18 cellular contexts compared by ENCODE assay signal in the genomic region with DNA sequence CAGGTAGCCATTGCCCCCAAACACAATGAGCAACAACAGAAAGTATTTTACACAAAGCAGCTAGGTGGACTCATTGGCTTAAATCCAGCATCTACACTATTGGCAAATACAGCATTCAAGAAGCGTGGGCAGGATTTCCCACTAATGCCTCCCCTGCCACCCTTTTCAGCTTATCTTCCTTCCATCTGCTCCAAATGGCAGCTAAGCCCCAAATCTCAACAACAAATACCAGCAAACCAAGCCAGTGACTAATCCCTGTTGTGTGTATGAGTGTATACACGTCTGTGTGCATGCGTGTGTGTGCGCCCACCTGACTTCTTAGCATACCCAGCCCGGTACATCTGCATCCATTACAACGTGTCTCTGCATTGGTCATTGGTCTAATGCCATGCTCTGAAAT.
DNase-seq lines count a peak whose midpoint lies in the region; ATAC-seq, FAIRE-seq and TF ChIP-seq lines count a peak whose summit lies in the region.
"Had no signal": no experiment of that assay in that cellular context is flagged by ENCODE, and none has a peak within 500 bp of the region (broad histone marks: within the 10 kb centered on the region; RNA-seq: fewer than 3 reads in every experiment).

No MANE protein-coding gene starts in this region.

- no peak for TF ChIP-seq POLR2A in esophagus muscularis mucosa (IDR thresholded peaks at IDR 0.05; ENCODE audit: low read depth)

- no peak for TF ChIP-seq EP300 in esophagus muscularis mucosa (IDR thresholded peaks at IDR 0.05)

- H3K36me3 ChIP-seq in WERI-Rb-1 (no peaks in the 10 kb centered on the region), esophagus muscularis mucosa (no peaks in the 10 kb centered on the region)

- no peaks in the 10 kb centered on the region for H3K9me3 ChIP-seq in WERI-Rb-1 (ENCODE audit: severe bottlenecking)
- H3K9me3 ChIP-seq in esophagus muscularis mucosa, result no peaks in the 10 kb centered on the region
- H3K9me3 ChIP-seq: Caco-2 had no signal

- DNase-seq in D721Med (ENCODE audit: insufficient read length, low spot score) (peak; percentile 42), NCI-H524 treated with DMSO at 0.1 percent for 48 hours (lab: John Stamatoyannopoulos, UW) (peak; percentile 19), WERI-Rb-1 (peak; percentile 50), esophagus muscularis mucosa (ENCODE audit: extremely low spot score) (no peak)
- DNase-seq in stimulated activated naive CD4-positive, alpha-beta T cell (lab: John Stamatoyannopoulos, UW), result no peak
- DNase-seq: ACHN; Caco-2; CD4-positive, alpha-beta T cell; DMS79 treated with DMSO at 0.1 percent for 48 hours; GF-D8; H9; KG1 had no signal

- H3K27ac ChIP-seq in WERI-Rb-1 (no peak overlapping the region), esophagus muscularis mucosa (replicated peaks in 1 of 4) (no peak overlapping the region)
- H3K27ac ChIP-seq: C4-2B had no signal

- H3K4me3 ChIP-seq in WERI-Rb-1 (ENCODE audit: low read depth, low read length) (no peak overlapping the region), esophagus muscularis mucosa (no peak overlapping the region)

- no peaks in the 10 kb centered on the region for H3K4me1 ChIP-seq in esophagus muscularis mucosa

- TF ChIP-seq CTCF in D721Med (IDR thresholded peaks at IDR 0.05; ENCODE audit: insufficient read depth, missing control alignments) (no peak), WERI-Rb-1 (IDR thresholded peaks at IDR 0.05; ENCODE audit: low read depth, low read length) (no peak), esophagus muscularis mucosa (IDR thresholded peaks at IDR 0.05) (no peak)

- 94% methylated on average over 6 of the region's 6 CpGs for WGBS in esophagus muscularis mucosa

- no peak for ATAC-seq in HG02970 (IDR thresholded peaks at IDR 0.05; ENCODE audit: low FRiP score, unreplicated experiment)
- ATAC-seq: HepG2 had no signal

- FAIRE-seq in D721Med (lab: Jason Lieb, UNC), result peak; percentile 88
- FAIRE-seq: A204.1, GM19239, H1, HepG2 had no signal

- intact Hi-C loops in esophagus muscularis mucosa (cut with DNase I), result no loop called here

- H3K27me3 ChIP-seq in WERI-Rb-1 (ENCODE audit: insufficient read depth, low read depth, severe bottlenecking), result no peaks in the 10 kb centered on the region
- H3K27me3 ChIP-seq in esophagus muscularis mucosa, result no peaks in the 10 kb centered on the region

Comparison
In these comparisons a context has a peak if more than half of its experiments do, and no peak if none do; other contexts are left out.
1. DNase-seq: peak in D721Med (single experiment), NCI-H524 treated with DMSO at 0.1 percent for 48 hours (single experiment) and WERI-Rb-1 (single experiment); none in esophagus muscularis mucosa (single experiment) and stimulated activated naive CD4-positive, alpha-beta T cell (0 of 6).